ENCODE assay signal across 20 cellular contexts in genomic region chr14:62655161-62655560, GRCh38.
DNase-seq lines count a peak whose midpoint lies in the region; TF ChIP-seq lines count a peak whose summit lies in the region.
"Had no signal": no experiment of that assay in that cellular context is flagged by ENCODE, and none has a peak within 500 bp of the region (broad histone marks: within the 10 kb centered on the region; RNA-seq: fewer than 3 reads in every experiment).

No MANE protein-coding gene starts in this region.

- no peak overlapping the region for H3K4me3 ChIP-seq in retinal pigment epithelial cell (ENCODE audit: low read length)
- H3K4me3 ChIP-seq: cardiac muscle cell, coronary artery, esophagus squamous epithelium, suprapubic skin had no signal

- DNase-seq in GM04503 (ENCODE audit: low read depth) = peak; percentile 10
- peak; percentile 100 for DNase-seq in NCI-H82 treated with DMSO at 0.1 percent for 48 hours (lab: John Stamatoyannopoulos, UW; ENCODE audit: unreplicated experiment)
- DNase-seq in fibroblast of the conjunctiva (ENCODE audit: low read depth) = peak; percentile 57
- peak; percentile 50 for DNase-seq in retinal pigment epithelial cell (ENCODE audit: low read depth)
- no peak for DNase-seq in occipital lobe (lab: John Stamatoyannopoulos, UW)
- no peak for DNase-seq in stimulated activated CD4-positive, alpha-beta T cell treated with anti-CD3 and anti-CD28 coated beads, Interleukin-2, amount 100 ng/mL, for 48 hours
- DNase-seq in hypothalamus (lab: John Stamatoyannopoulos, UW) = no peak
- DNase-seq: activated CD4-positive, alpha-beta T cell treated with anti-CD3 and anti-CD28 coated beads for 4 hours; activated CD8-positive, alpha-beta memory T cell treated with anti-CD3 and anti-CD28 coated beads for 24 hours; activated gamma-delta T cell treated with Interleukin-2 at 50 U/mL for 16 hours; activated T-cell treated with anti-CD3 and anti-CD28 coated beads, Interleukin-2, amount 50 U/mL, for 24 hours; C1 segment of cervical spinal cord; DMS 273 treated with DMSO at 0.1 percent for 48 hours; esophagus squamous epithelium; MM.1S; SK-N-SH; T-helper 17 cell had no signal

- TF ChIP-seq CTCF in retinal pigment epithelial cell (conservative IDR thresholded peaks at IDR 0.05; ENCODE audit: low read depth, low read length) = no peak

Comparison
In these comparisons a context has a peak if more than half of its experiments do, and no peak if none do; other contexts are left out.
1. DNase-seq: peak in GM04503 (single experiment), NCI-H82 treated with DMSO at 0.1 percent for 48 hours (single experiment), fibroblast of the conjunctiva (single experiment) and retinal pigment epithelial cell (single experiment); none in occipital lobe (single experiment), stimulated activated CD4-positive, alpha-beta T cell treated with anti-CD3 and anti-CD28 coated beads, Interleukin-2, amount 100 ng/mL, for 48 hours (0 of 2) and hypothalamus (0 of 51).